In the genomic region with DNA sequence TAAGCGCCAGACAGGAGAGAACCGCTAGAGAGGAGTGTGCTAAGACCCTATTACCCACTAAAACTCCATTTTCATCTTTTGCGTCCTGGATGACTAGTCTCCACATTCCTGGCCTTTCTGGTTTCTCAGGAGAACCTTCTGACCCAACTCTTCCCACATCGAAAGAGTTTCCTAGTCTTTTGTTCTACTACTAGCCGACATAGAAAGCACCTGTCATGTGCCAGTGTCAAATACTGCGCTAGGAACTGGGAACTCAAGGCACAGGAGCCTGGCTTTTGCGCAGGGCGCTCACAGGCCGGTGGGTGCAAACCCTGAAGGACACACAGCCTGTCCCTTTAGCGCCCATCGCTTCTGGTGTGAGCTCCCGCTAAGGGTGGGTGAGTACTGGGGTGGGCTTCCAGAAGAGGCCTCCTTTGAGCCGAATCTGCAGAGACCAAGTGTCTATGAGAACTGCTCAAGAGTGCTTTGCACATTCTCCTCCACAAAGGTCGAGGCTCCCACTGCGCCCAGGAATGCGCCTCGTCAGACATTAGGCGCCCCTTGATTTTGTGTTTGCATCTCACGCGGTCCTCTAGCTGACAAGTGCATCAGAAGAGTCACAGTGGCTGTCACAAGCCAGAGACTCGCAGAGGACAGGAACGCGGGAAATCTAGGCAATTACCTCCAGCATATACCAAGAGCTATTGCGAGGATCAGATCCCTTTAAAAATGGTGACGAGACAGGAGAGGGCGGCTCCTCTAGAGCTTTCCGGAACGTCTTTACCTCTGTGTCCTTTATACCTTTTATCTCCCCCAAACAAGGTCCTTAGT, we compare ENCODE assay signal across 8 cellular contexts. TPM values are rescaled to one million over a fixed set of nuclear protein-coding genes. Genes with fewer than 3 reads are reported as not detected.
DNase-seq lines count a peak whose midpoint lies in the region; ATAC-seq and TF ChIP-seq lines count a peak whose summit lies in the region.

No MANE protein-coding gene starts in this region.

- TF ChIP-seq POLR2A in spleen (IDR thresholded peaks at IDR 0.05) = no peak

- H3K36me3 ChIP-seq in spleen = peaks cover 0 to 22% (median 13%) of the 10 kb centered on the region in 6 donors

- in situ Hi-C loops in Caki2 (cut with HindIII; ENCODE audit: low pct_unique_long_range_greater_than_20kb, low sequenced_read_pairs) = no loop called here

- WGBS in right cardiac atrium = 24% methylated on average over 28 of the region's 28 CpGs
- WGBS in spleen, 5 donors = 14 to 18% (median 15%) methylated on average over 27 to 28 of the region's 28 CpGs

- ATAC-seq in right cardiac atrium (no peak), GM21526 (IDR thresholded peaks at IDR 0.05; ENCODE audit: low FRiP score, unreplicated experiment) (no peak), esophagus mucosa (no peak)

- DNase-seq in Caki2 (ENCODE audit: low read depth) (peak; percentile 45), LNCaP clone FGC (ENCODE audit: low read depth) (no peak), right cardiac atrium (peak in 1 of 3 donors; percentile 60), spleen (peak; percentile 77), mucosa of gallbladder (ENCODE audit: low spot score) (no peak)

- H3K27ac ChIP-seq in right cardiac atrium (ENCODE audit: low read length) = peak overlapping the region; percentile 88
- H3K27ac ChIP-seq in spleen = peak overlapping the region; percentile 55 to 96 (median 92)

- H3K9me3 ChIP-seq in right cardiac atrium (ENCODE audit: control insufficient read depth, low read length) (no peaks in the 10 kb centered on the region), spleen (no peaks in the 10 kb centered on the region)

- no peak for TF ChIP-seq CTCF in LNCaP clone FGC (IDR thresholded peaks at IDR 0.05; ENCODE audit: control insufficient read depth, extremely low read depth, insufficient read depth)
- TF ChIP-seq CTCF in WI38 (IDR thresholded peaks at IDR 0.05; ENCODE audit: low read depth, low read length) = no peak
- TF ChIP-seq CTCF in spleen (IDR thresholded peaks at IDR 0.05 in 8 of 11, conservative IDR thresholded peaks at IDR 0.05 in 3 of 11) = no peak

- H3K4me1 ChIP-seq in right cardiac atrium (ENCODE audit: control insufficient read depth, insufficient read depth, low read length) (peaks cover 2% of the 10 kb centered on the region), spleen (peaks cover 59 to 93% (median 86%) of the 10 kb centered on the region in 6 donors)

- intact Hi-C loops in right cardiac atrium (cut with DNase I) (no loop called here), spleen (cut with DNase I; ENCODE audit: low total_unique reads) (no loop called here)

- H3K27me3 ChIP-seq in right cardiac atrium (ENCODE audit: control insufficient read depth, insufficient read depth) = no peaks in the 10 kb centered on the region
- H3K27me3 ChIP-seq in spleen (replicated peaks in 1 of 7) = peaks cover 0 to 61% (median 41%) of the 10 kb centered on the region in 7 donors

- H3K4me3 ChIP-seq in LNCaP clone FGC (ENCODE audit: low read depth, low read length) (peak overlapping the region; percentile 99), WI38 (ENCODE audit: low read depth, low read length) (peak overlapping the region; percentile 65), right cardiac atrium (ENCODE audit: low read length) (peak overlapping the region; percentile 85), spleen (peak overlapping the region in 7 of 8 donors; percentile 54 to 86 (median 61))

RNA-seq across cellular contexts. Expression of gene PSMB3, which starts 2.0 kb away (rescaled TPM):
- total RNA-seq in Caki2 (2014; rRNA removed; shearing (Covaris generic); ENCODE audit: low replicate concordance) = 364 and 410 TPM in 2 replicates
- total RNA-seq in right cardiac atrium (100 to 1,000 TPM; 134 to 167 (median 146) TPM), spleen (100 to 1,000 TPM; 119 to 182 (median 162) TPM), mucosa of gallbladder (119 TPM), esophagus mucosa (179 TPM)
- polyA plus RNA-seq in right cardiac atrium (247 TPM), spleen (100 to 1,000 TPM; 199 to 235 (median 214) TPM)

RNA-seq across cellular contexts. Expression of gene PCGF2, which starts 2.4 kb away (rescaled TPM):
- 0.88 and 7.0 TPM in 2 replicates for total RNA-seq in Caki2 (2014; rRNA removed; shearing (Covaris generic); ENCODE audit: low replicate concordance)
- 10 to 100 TPM; 28.2 to 48.4 (median 34.7) TPM for total RNA-seq in right cardiac atrium
- 34.3 TPM for polyA plus RNA-seq in right cardiac atrium
- total RNA-seq in spleen = 10 to 100 TPM; 13.1 to 57.6 (median 25.7) TPM
- polyA plus RNA-seq in spleen = 10 to 100 TPM; 13.7 to 28.5 (median 25.7) TPM
- 52.3 TPM for total RNA-seq in mucosa of gallbladder
- total RNA-seq in esophagus mucosa = 18.0 TPM

RNA-seq across cellular contexts. Expression of gene CISD3, which starts 20.4 kb away (rescaled TPM):
- 13.0 and 23.0 TPM in 2 replicates for total RNA-seq in Caki2 (2014; rRNA removed; shearing (Covaris generic); ENCODE audit: low replicate concordance)
- total RNA-seq in right cardiac atrium = 10 to 100 TPM; 43.7 to 74.6 (median 67.9) TPM
- 78.1 TPM for polyA plus RNA-seq in right cardiac atrium
- 10 to 100 TPM in 4 of 7 donors, 1 to 10 TPM in 3; 4.9 to 22.2 (median 11.5) TPM for total RNA-seq in spleen
- polyA plus RNA-seq in spleen = 10 to 100 TPM; 11.2 to 27.5 (median 24.0) TPM
- total RNA-seq in mucosa of gallbladder = 51.5 TPM
- 28.6 TPM for total RNA-seq in esophagus mucosa

RNA-seq across cellular contexts. Expression of gene MLLT6, which starts 45.4 kb away (rescaled TPM):
- total RNA-seq in Caki2 (2014; rRNA removed; shearing (Covaris generic); ENCODE audit: low replicate concordance) = 22.8 and 27.9 TPM in 2 replicates
- 100 to 1,000 TPM in 2 of 4 donors, 10 to 100 TPM in 2; 80.7 to 108 (median 94.2) TPM for total RNA-seq in right cardiac atrium
- polyA plus RNA-seq in right cardiac atrium = 81.2 TPM
- total RNA-seq in spleen = 100 to 1,000 TPM; 112 to 244 (median 183) TPM
- polyA plus RNA-seq in spleen = 100 to 1,000 TPM in 1 of 3 donors, 10 to 100 TPM in 2; 27.3 to 124 (median 35.5) TPM
- total RNA-seq in mucosa of gallbladder = 175 TPM
- 40.2 TPM for total RNA-seq in esophagus mucosa

RNA-seq across cellular contexts. Expression of gene PIP4K2B, which starts 48.8 kb away (rescaled TPM):
- 50.6 and 89.8 TPM in 2 replicates for total RNA-seq in Caki2 (2014; rRNA removed; shearing (Covaris generic); ENCODE audit: low replicate concordance)
- 10 to 100 TPM; 39.2 to 50.0 (median 46.2) TPM for total RNA-seq in right cardiac atrium
- 28.2 TPM for polyA plus RNA-seq in right cardiac atrium
- 10 to 100 TPM; 30.9 to 48.4 (median 42.9) TPM for total RNA-seq in spleen
- polyA plus RNA-seq in spleen = 10 to 100 TPM; 11.4 to 21.3 (median 12.2) TPM
- total RNA-seq in mucosa of gallbladder = 46.7 TPM
- 15.1 TPM for total RNA-seq in esophagus mucosa

Comparison
In these comparisons a context has a peak if more than half of its experiments do, and no peak if none do; other contexts are left out.
1. DNase-seq: peak in Caki2 (single experiment) and spleen (single experiment); none in LNCaP clone FGC (single experiment) and mucosa of gallbladder (single experiment).
2. Peak in every context shown above with its lines, with median percentiles within 50 percentile points of each other: H3K4me3 ChIP-seq.